17 cellular contexts compared by ENCODE assay signal in the genomic region with DNA sequence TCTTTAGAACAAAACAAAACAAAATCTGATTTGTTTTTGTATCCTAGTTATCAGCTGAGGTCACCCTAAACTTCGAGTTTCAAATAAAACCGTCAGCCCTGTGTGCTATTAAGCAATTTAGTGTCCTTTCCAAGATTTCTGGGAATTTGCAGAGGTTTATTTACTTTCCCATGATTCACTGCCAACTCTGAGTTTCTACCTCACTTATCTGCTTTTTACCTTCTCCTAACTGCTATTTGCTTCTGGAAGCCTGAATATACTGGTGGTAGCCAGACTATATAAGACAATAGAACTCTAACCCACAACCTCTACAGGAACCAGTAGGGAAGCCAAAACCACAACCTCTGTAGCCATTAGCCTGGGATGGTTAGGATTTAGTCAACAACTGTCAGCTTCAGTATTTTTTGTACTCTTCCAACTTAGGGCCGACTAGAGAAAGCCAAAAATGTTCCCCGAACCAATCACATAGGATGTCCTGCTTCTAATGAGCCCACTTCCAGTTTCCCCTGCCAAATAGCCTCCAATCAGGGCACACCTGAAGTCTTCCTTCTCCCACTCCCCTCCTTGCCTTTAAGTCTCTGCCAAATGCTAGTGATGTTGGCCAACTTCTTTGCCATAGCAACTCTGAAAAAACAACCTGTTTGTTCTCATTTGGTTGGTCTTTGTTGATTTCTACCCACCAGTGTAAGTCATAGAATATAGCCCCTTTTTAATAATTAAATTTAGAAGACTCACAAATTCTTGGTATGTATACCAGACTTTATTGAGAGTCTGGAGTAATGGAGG.
DNase-seq lines count a peak whose midpoint lies in the region; ATAC-seq and TF ChIP-seq lines count a peak whose summit lies in the region.
"Had no signal": no experiment of that assay in that cellular context is flagged by ENCODE, and none has a peak within 500 bp of the region (broad histone marks: within the 10 kb centered on the region; RNA-seq: fewer than 3 reads in every experiment).

No MANE protein-coding gene starts in this region.

- H3K9me3 ChIP-seq in esophagus muscularis mucosa (no peaks in the 10 kb centered on the region), mucosa of descending colon (no peaks in the 10 kb centered on the region), vagina (no peaks in the 10 kb centered on the region)
- H3K9me3 ChIP-seq: heart right ventricle had no signal

- no peak for TF ChIP-seq EP300 in esophagus muscularis mucosa (IDR thresholded peaks at IDR 0.05)

- peak overlapping the region in 3 of 4 donors; percentile 6 to 37 (median 37) for H3K27ac ChIP-seq in esophagus muscularis mucosa (replicated peaks in 1 of 4)
- peak overlapping the region; percentile 55 for H3K27ac ChIP-seq in vagina
- H3K27ac ChIP-seq: 22Rv1, heart right ventricle, parathyroid adenoma had no signal

- H3K27me3 ChIP-seq in esophagus muscularis mucosa (no peaks in the 10 kb centered on the region), vagina (no peaks in the 10 kb centered on the region)
- H3K27me3 ChIP-seq: heart right ventricle had no signal

- intact Hi-C loops in esophagus muscularis mucosa (cut with DNase I) (no loop called here), mucosa of descending colon (cut with DNase I, micrococcal nuclease) (no loop called here), vagina (cut with DNase I) (no loop called here)

- DNase-seq in NCI-H2029 (lab: John Stamatoyannopoulos, UW) (peak; percentile 14), NCI-H2029 treated with DMSO at 0.1 percent for 48 hours (lab: John Stamatoyannopoulos, UW) (no peak), esophagus muscularis mucosa (ENCODE audit: extremely low spot score) (no peak), mucosa of descending colon (no peak), vagina (ENCODE audit: extremely low spot score in 2 of 2) (no peak), RPMI8226 (no peak)
- no peak for DNase-seq in activated effector memory CD4-positive, alpha-beta T cell treated with anti-CD3 and anti-CD28 coated beads, Interleukin-2, amount 50 U/mL, for 16 hours
- DNase-seq: activated naive CD8-positive, alpha-beta T cell treated with anti-CD3 and anti-CD28 coated beads for 36 hours; activated T-cell treated with anti-CD3 and anti-CD28 coated beads, Interleukin-2, amount 50 U/mL, for 4 hours; CD4-positive, alpha-beta memory T cell; DND-41; heart right ventricle; kidney glomerular epithelial cell; NCI-H2081 had no signal

- TF ChIP-seq CTCF in esophagus muscularis mucosa (IDR thresholded peaks at IDR 0.05), result no peak
- TF ChIP-seq CTCF in mucosa of descending colon (IDR thresholded peaks at IDR 0.05), result no peak
- no peak for TF ChIP-seq CTCF in vagina (IDR thresholded peaks at IDR 0.05)

- 52% methylated on average over 4 of the region's 4 CpGs for WGBS in esophagus muscularis mucosa

- no peak for TF ChIP-seq POLR2A in esophagus muscularis mucosa (IDR thresholded peaks at IDR 0.05; ENCODE audit: low read depth)
- TF ChIP-seq POLR2A in vagina (IDR thresholded peaks at IDR 0.05), result no peak

- peaks cover 0 to 14% (median 11%) of the 10 kb centered on the region in 4 donors for H3K4me1 ChIP-seq in esophagus muscularis mucosa
- H3K4me1 ChIP-seq in mucosa of descending colon (ENCODE audit: low read depth), result peaks cover 5% of the 10 kb centered on the region
- peaks cover 18% of the 10 kb centered on the region for H3K4me1 ChIP-seq in vagina
- H3K4me1 ChIP-seq: heart right ventricle had no signal

- H3K36me3 ChIP-seq in esophagus muscularis mucosa (no peaks in the 10 kb centered on the region), mucosa of descending colon (ENCODE audit: low read depth) (no peaks in the 10 kb centered on the region), vagina (no peaks in the 10 kb centered on the region)
- H3K36me3 ChIP-seq: heart right ventricle had no signal

- ATAC-seq in mucosa of descending colon (peak; percentile 24), HG03108 (IDR thresholded peaks at IDR 0.05; ENCODE audit: unreplicated experiment) (no peak)
- ATAC-seq: activated T-cell treated with anti-CD3 and anti-CD28 coated beads, Interleukin-2, amount 50 U/mL, for 4 hours; heart right ventricle had no signal

- H3K4me3 ChIP-seq in esophagus muscularis mucosa, result no peak overlapping the region
- H3K4me3 ChIP-seq in mucosa of descending colon, result no peak overlapping the region
- H3K4me3 ChIP-seq in vagina, result no peak overlapping the region
- H3K4me3 ChIP-seq: heart right ventricle had no signal
